ENCODE assay signal across 18 cellular contexts in the genomic region with DNA sequence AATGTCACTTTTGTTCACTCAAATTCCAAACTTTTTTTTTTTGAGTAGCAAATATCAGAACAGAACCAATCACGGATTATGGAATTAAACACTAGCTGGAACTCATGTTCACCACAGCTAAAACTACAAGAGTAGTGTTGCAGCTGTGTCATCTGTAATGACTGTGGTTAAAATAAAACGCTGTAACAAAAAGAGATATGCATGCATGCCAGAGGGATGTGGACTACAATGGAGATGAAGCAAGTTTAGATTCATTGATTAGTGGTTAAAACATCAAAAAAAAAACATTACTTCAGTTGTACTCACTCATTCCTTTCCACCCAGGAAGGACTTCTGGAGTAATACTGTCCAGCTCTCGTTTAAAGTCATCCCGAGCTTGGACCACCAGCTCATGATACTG.
"Had no signal": no experiment of that assay in that cellular context is flagged by ENCODE, and none has a peak within 500 bp of the region (broad histone marks: within the 10 kb centered on the region; RNA-seq: fewer than 3 reads in every experiment).

No MANE protein-coding gene starts in this region.

- ATAC-seq: PC-3 had no signal

- DNase-seq: activated B cell treated with CpG ODN at 0.5 μM for 24 hours; activated CD4-positive, alpha-beta memory T cell treated with anti-CD3 and anti-CD28 coated beads for 36 hours; activated CD4-positive, alpha-beta T cell treated with anti-CD3 and anti-CD28 coated beads for 1 hour; activated CD4-positive, alpha-beta T cell treated with anti-CD3 and anti-CD28 coated beads, Interleukin-2, amount 10 ng/mL, durations not matched to agents 7 days and 5 days; activated CD8-positive, alpha-beta memory T cell treated with anti-CD3 and anti-CD28 coated beads for 24 hours; activated T-cell treated with anti-CD3 and anti-CD28 coated beads, Interleukin-2, amount 50 U/mL, for 48 hours; aorta; central memory CD4-positive, alpha-beta T cell; KG1; NCI-H1048; NCI-H146; NCI-H187 treated with DMSO at 0.1 percent for 48 hours; NCI-H2081 treated with DMSO at 0.1 percent for 48 hours; NCI-H446; NCI-H524; PC-3; SHP77 treated with DMSO at 0.1 percent for 48 hours; T-helper 9 cell had no signal
